ENCODE assay signal across 15 cellular contexts in the genomic region with DNA sequence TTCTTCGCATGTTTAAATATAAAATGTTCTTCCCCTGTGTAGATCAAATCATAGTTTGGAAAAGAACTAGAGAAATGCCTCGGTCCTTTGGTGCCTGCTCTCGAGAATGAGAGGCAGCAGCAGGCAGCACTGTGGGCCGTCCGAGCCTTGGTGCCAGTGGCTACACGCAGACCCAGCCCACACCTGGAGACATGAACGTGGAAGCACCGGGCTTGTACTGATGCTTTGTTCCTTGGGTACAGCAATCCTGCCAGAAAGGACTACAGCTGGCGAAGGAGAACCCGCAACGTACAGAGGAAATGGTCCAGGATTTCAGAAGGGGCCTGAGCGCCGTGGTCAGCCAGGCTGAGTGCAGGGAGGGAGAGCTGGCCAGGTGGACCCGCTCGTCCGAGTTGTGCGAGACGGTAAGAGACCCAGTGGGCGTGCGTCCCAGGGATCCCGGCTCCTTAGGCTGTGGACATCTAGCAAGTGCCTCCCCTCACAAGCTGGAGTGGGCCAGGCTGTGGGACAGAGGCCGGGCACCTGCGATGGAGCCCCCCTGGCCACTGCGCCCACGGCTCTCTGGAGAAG. TPM values are rescaled to one million over a fixed set of nuclear protein-coding genes. Genes with fewer than 3 reads are reported as not detected.
"Had no signal": no experiment of that assay in that cellular context is flagged by ENCODE, and none has a peak within 500 bp of the region (broad histone marks: within the 10 kb centered on the region; RNA-seq: fewer than 3 reads in every experiment).

No MANE protein-coding gene starts in this region.

- H3K36me3 Mint-ChIP-seq: naive thymus-derived CD4-positive, alpha-beta T cell had no signal

- H3K27me3 ChIP-seq: dorsolateral prefrontal cortex had no signal

- H3K9me3 Mint-ChIP-seq: T-helper 2 cell treated with Interferon-gamma antibody and Interleukin-4, amounts not matched to agents 5 μg/mL and 100 μg/mL, for 36 hours had no signal

- H3K27ac ChIP-seq: dorsolateral prefrontal cortex, heart right ventricle, neutrophil, stomach had no signal

- H3K4me1 ChIP-seq: heart right ventricle had no signal

- H3K27ac Mint-ChIP-seq: naive thymus-derived CD4-positive, alpha-beta T cell; T-helper 2 cell treated with Interferon-gamma antibody and Interleukin-4, amounts not matched to agents 5 μg/mL and 100 μg/mL, for 36 hours had no signal

- H3K9me3 ChIP-seq: heart right ventricle, neutrophil, stomach had no signal

- H3K4me1 Mint-ChIP-seq: endodermal cell; naive thymus-derived CD4-positive, alpha-beta T cell had no signal

- H3K4me3 Mint-ChIP-seq: endodermal cell; naive thymus-derived CD4-positive, alpha-beta T cell; T-helper 2 cell treated with Interferon-gamma antibody and Interleukin-4, amounts not matched to agents 5 μg/mL and 100 μg/mL, for 36 hours had no signal

- H3K36me3 ChIP-seq: heart right ventricle, neutrophil, stomach had no signal

- H3K4me3 ChIP-seq: dorsolateral prefrontal cortex, heart right ventricle, stomach had no signal

- DNase-seq: activated naive CD4-positive, alpha-beta T cell treated with anti-CD3 and anti-CD28 coated beads, Interleukin-2, amount 50 U/mL, for 16 hours; activated T-cell treated with anti-CD3 and anti-CD28 coated beads for 4 hours; endodermal cell; heart right ventricle; naive thymus-derived CD4-positive, alpha-beta T cell; right cardiac atrium had no signal

RNA-seq across cellular contexts. Expression of a gene that starts 29.7 kb away (rescaled TPM):
- total RNA-seq: activated CD8-positive, alpha-beta memory T cell treated with anti-CD3 and anti-CD28 coated beads for 36 hours; endodermal cell; epithelial cell of proximal tubule; lung microvascular endothelial cell; mononuclear cell; naive thymus-derived CD4-positive, alpha-beta T cell had no signal
- polyA plus RNA-seq: adipose tissue had no signal
